27 cellular contexts compared by ENCODE assay signal in genomic region chr5:109792613-109793012, GRCh38.
"Had no signal": no experiment of that assay in that cellular context is flagged by ENCODE, and none has a peak within 500 bp of the region (broad histone marks: within the 10 kb centered on the region; RNA-seq: fewer than 3 reads in every experiment).

No MANE protein-coding gene starts in this region.

- H3K4me2 ChIP-seq: PC-9 had no signal

- H3K4me3 ChIP-seq: MG63, PC-9, SJCRH30, SK-N-MC had no signal

- H3K4me1 ChIP-seq: SJCRH30 had no signal

- DNase-seq: Kasumi-1, MG63, NCI-H1092, NCI-H1105, NCI-H1417 treated with DMSO at 0.1 percent for 48 hours, NCI-H1436 treated with DMSO at 0.1 percent for 48 hours, NCI-H1694 treated with DMSO at 0.1 percent for 48 hours, NCI-H187 treated with DMSO at 0.1 percent for 48 hours, NCI-H2029, NCI-H2081, NCI-H2107, NCI-H2171, NCI-H226, NCI-H446 treated with DMSO at 0.1 percent for 48 hours, NCI-H510A, NCI-H524, NCI-H526, NCI-H69, NCI-H748 treated with DMSO at 0.1 percent for 48 hours, NCI-H82, PC-9, SHP77, SIG-M5, SJCRH30, T-cell had no signal

- H3K27me3 ChIP-seq: MG63, SJCRH30 had no signal

- H3K27ac ChIP-seq: PC-9, RWPE1, SJCRH30, SK-N-MC had no signal
